In genomic region chr13:26555413-26555812, GRCh38 we compare ENCODE assay signal across 1 cellular context.
TF ChIP-seq lines count a peak whose summit lies in the region.

No MANE protein-coding gene starts in this region.

TF ChIP-seq in GM23338, 12 proteins besides CTCF, POLR2A, EP300 and RAD21 (continued from another document):
- TF ChIP-seq REST (IDR thresholded peaks at IDR 0.05; ENCODE audit: unreplicated experiment) (no peak), ZNF462 (CRISPR knock-in tag; IDR thresholded peaks at IDR 0.05) (no peak), JUNB (IDR thresholded peaks at IDR 0.05; ENCODE audit: unreplicated experiment) (no peak)
TF ChIP-seq in GM23338: peak in this region for 0.
